ENCODE assay signal across 12 cellular contexts in genomic region chr19:957578-957977, GRCh38. TPM values are rescaled to one million over a fixed set of nuclear protein-coding genes. Genes with fewer than 3 reads are reported as not detected.
"Had no signal": no experiment of that assay in that cellular context is flagged by ENCODE, and none has a peak within 500 bp of the region (broad histone marks: within the 10 kb centered on the region; RNA-seq: fewer than 3 reads in every experiment).

No MANE protein-coding gene starts in this region.

RNA-seq across cellular contexts. Expression of gene KISS1R, which starts 40.4 kb away (rescaled TPM):
- total RNA-seq: aorta, dermis blood vessel endothelial cell, endothelial cell of umbilical vein, esophagus mucosa, left ventricle myocardium inferior, lung microvascular endothelial cell, myocyte, renal cortical epithelial cell, sciatic nerve, transverse colon, vagina had no signal
- polyA plus RNA-seq: aorta, endothelial cell of umbilical vein had no signal

RNA-seq across cellular contexts. Expression of gene GRIN3B, which starts 42.6 kb away (rescaled TPM):
- total RNA-seq: esophagus mucosa; left ventricle myocardium inferior; sciatic nerve; T-helper 1 cell treated with Interleukin-12 subunit alpha and Interleukin-12 subunit beta and Interleukin-4 antibody, amounts not matched to agents 30 ng/mL and 1 ng/mL, for 36 hours; vagina had no signal
- polyA plus RNA-seq: aorta had no signal
